11 cellular contexts compared by ENCODE assay signal in the genomic region with DNA sequence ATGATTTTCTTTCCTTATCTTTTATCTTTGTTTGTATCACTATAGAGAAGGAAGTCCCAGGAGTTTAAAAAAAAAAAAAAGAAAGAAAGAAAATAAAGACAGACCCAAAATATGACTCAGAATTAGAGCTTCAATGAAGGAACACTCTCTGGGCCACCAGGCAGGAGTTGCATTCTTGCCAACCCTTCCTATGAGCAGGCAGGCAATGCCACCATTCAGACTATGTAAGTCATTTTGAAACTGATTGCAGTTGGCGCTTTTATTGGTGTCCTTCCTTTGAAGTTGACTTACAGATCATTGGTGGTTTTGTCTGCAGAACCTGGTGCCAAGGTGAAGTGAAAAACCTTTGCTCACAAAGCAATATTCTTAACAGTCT. TPM values are rescaled to one million over a fixed set of nuclear protein-coding genes. Genes with fewer than 3 reads are reported as not detected.
DNase-seq lines count a peak whose midpoint lies in the region; ATAC-seq and TF ChIP-seq lines count a peak whose summit lies in the region.
"Had no signal": no experiment of that assay in that cellular context is flagged by ENCODE, and none has a peak within 500 bp of the region (broad histone marks: within the 10 kb centered on the region; RNA-seq: fewer than 3 reads in every experiment).

No MANE protein-coding gene starts in this region.

- ATAC-seq in GM18508 (IDR thresholded peaks at IDR 0.05; ENCODE audit: insufficient read depth, unreplicated experiment): peak; percentile 31
- peak; percentile 31 for ATAC-seq in GM21717 (IDR thresholded peaks at IDR 0.05; ENCODE audit: unreplicated experiment)
- ATAC-seq in GM19455 (IDR thresholded peaks at IDR 0.05; ENCODE audit: unreplicated experiment): no peak
- ATAC-seq in HG03039 (IDR thresholded peaks at IDR 0.05; ENCODE audit: unreplicated experiment): no peak
- ATAC-seq: GM23338 had no signal

- H3K4me3 ChIP-seq in OCI-LY7 (ENCODE audit: low read depth, low read length, poor library complexity, severe bottlenecking) (no peak overlapping the region), fibroblast of mammary gland (ENCODE audit: control insufficient read depth, low read depth, low read length) (no peak overlapping the region)
- H3K4me3 ChIP-seq: GM23338, prostate gland had no signal

- intact Hi-C loops in OCI-LY7 (cut with micrococcal nuclease; ENCODE audit: unreplicated experiment): no loop called here

- no peak for TF ChIP-seq CTCF in OCI-LY7 (conservative IDR thresholded peaks at IDR 0.05; ENCODE audit: low read length)
- no peak for TF ChIP-seq CTCF in fibroblast of mammary gland (conservative IDR thresholded peaks at IDR 0.05; ENCODE audit: control insufficient read depth, insufficient read depth, low read depth, low read length)

- H3K36me3 ChIP-seq in OCI-LY7 (ENCODE audit: insufficient read depth, low read length): no peaks in the 10 kb centered on the region
- H3K36me3 ChIP-seq: prostate gland had no signal

- H3K9me3 ChIP-seq in OCI-LY7 (ENCODE audit: low read length): no peaks in the 10 kb centered on the region
- H3K9me3 ChIP-seq: prostate gland had no signal

- H3K4me1 ChIP-seq in OCI-LY7 (ENCODE audit: insufficient read depth, low read length, poor library complexity, severe bottlenecking): peaks cover 2% of the 10 kb centered on the region
- H3K4me1 ChIP-seq: prostate gland had no signal

- no TSS peak for BruUV-seq in OCI-LY7 (replicated peaks; lab: Mats Ljungman, UMichigan)

- H3K79me2 ChIP-seq in OCI-LY7 (ENCODE audit: insufficient read depth, low read depth, low read length): no peaks in the 10 kb centered on the region

- DNase-seq in OCI-LY7 (ENCODE audit: low spot score): no peak
- peak; percentile 24 for DNase-seq in fibroblast of mammary gland (ENCODE audit: low read depth)
- no peak for DNase-seq in NCI-H1436 treated with DMSO at 0.1 percent for 48 hours (lab: John Stamatoyannopoulos, UW)
- DNase-seq in SKM-1 (lab: John Stamatoyannopoulos, UW; ENCODE audit: unreplicated experiment): no peak
- DNase-seq: NCI-H510A treated with DMSO at 0.1 percent for 48 hours had no signal

- CTCF ChIA-PET in OCI-LY7 (lab: Charles Lee; ENCODE audit: unreplicated experiment): no interaction called here

- H4K20me1 ChIP-seq in OCI-LY7 (ENCODE audit: insufficient read depth, low read length): no peaks in the 10 kb centered on the region

- 0 out of 2 replicates have a peak overlapping the region, but pooled peaks have one; percentile 28 for H2AFZ ChIP-seq in OCI-LY7 (ENCODE audit: low read length)

- H3K4me2 ChIP-seq in OCI-LY7 (ENCODE audit: low read length): no peak overlapping the region
- H3K4me2 ChIP-seq: GM23338 had no signal

- POLR2A ChIA-PET in OCI-LY7 (lab: Charles Lee): interaction anchor here (0.6 to 2.0 kb wide), 7 partner anchors 12 to 183 kb away, joined by 3 to 6 read pairs (median 4); no protein-coding TSS in a partner anchor

- no peaks in the 10 kb centered on the region for H3K9me2 ChIP-seq in OCI-LY7 (ENCODE audit: insufficient read depth, low read length)

- H3K27ac ChIP-seq in OCI-LY7 (ENCODE audit: low read depth, low read length, poor library complexity, severe bottlenecking): no peak overlapping the region
- H3K27ac ChIP-seq: prostate gland had no signal

RNA-seq across cellular contexts. Expression of a gene that starts 50.3 kb away (rescaled TPM):
- 42.9 and 45.1 TPM in 2 replicates for total RNA-seq in OCI-LY7 (2014; rRNA removed; shearing (Covaris generic))
- 20.1 and 26.1 TPM in 2 replicates for total RNA-seq in OCI-LY7 (2022)

Comparison
In these comparisons a context has a peak if more than half of its experiments do, and no peak if none do; other contexts are left out.
1. ATAC-seq: peak in GM18508 (single experiment) and GM21717 (single experiment); none in GM19455 (single experiment) and HG03039 (single experiment).